1 cellular context compared by ENCODE assay signal in the genomic region with DNA sequence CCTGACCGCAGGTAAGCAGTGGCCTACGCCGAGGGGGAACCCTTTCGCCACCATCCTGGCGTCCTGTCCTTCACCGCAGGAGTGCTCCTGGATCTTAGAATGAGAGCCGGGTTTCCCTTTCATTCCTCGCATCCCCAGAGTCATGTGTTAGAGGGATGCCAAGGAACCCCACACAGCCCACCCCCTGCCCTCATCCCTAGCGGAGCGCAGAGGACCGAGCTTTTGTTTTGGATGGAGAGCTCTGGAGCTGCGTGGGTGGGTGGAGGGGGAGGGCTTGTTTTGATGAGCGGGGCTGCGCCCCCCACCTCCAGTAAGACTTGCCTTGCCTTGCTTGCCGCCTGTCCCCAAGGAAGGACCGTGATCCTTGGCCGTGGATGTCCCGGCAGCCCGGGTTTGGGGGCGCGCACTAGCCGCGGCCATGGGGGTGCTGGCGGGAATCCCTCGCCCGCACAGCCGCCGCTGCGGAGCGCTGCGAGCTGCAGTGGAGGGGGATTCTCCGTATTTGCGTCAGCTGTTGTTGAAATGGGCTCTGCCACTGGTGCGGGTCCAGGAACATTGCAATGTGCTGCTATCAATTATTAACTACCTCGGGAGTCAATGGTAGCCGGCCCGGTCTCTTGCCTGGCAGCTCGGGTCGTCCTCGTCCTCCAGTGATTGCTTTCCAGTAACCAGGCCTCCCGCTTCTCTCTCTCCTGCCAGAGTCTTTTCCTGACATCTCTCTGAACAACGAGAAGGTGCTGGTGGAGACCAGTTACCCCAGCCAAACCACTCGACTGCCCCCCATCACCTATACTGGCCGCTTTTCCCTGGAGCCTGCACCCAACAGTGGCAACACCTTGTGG.
TF ChIP-seq lines count a peak whose summit lies in the region.

No MANE protein-coding gene starts in this region.

TF ChIP-seq in HEK293, 187 proteins besides CTCF, POLR2A, EP300 and RAD21 (continued from another document and continues in another):
- TF ChIP-seq ZNF292 (tag by site-specific recombination; IDR thresholded peaks at IDR 0.05; ENCODE audit: borderline replicate concordance, low read depth): no peak
- no peak for TF ChIP-seq ZSCAN30 (tag by site-specific recombination; IDR thresholded peaks at IDR 0.05)
- TF ChIP-seq, protein P1, sequence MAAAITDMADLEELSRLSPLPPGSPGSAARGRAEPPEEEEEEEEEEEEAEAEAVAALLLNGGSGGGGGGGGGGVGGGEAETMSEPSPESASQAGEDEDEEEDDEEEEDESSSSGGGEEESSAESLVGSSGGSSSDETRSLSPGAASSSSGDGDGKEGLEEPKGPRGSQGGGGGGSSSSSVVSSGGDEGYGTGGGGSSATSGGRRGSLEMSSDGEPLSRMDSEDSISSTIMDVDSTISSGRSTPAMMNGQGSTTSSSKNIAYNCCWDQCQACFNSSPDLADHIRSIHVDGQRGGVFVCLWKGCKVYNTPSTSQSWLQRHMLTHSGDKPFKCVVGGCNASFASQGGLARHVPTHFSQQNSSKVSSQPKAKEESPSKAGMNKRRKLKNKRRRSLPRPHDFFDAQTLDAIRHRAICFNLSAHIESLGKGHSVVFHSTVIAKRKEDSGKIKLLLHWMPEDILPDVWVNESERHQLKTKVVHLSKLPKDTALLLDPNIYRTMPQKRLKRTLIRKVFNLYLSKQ (tag by site-specific recombination; IDR thresholded peaks at IDR 0.05; ENCODE audit: borderline replicate concordance): no peak
- TF ChIP-seq ZNF501 (tag by site-specific recombination; IDR thresholded peaks at IDR 0.05): no peak
- TF ChIP-seq SALL2 (tag by site-specific recombination; IDR thresholded peaks at IDR 0.05; ENCODE audit: borderline replicate concordance): no peak
- TF ChIP-seq GLIS2 (tag by site-specific recombination; IDR thresholded peaks at IDR 0.05): 0 out of 2 replicates have a peak, but pooled peaks have one; percentile 36
- TF ChIP-seq ZNF37A (tag by site-specific recombination; IDR thresholded peaks at IDR 0.05): no peak
- no peak for TF ChIP-seq KLF1 (tag by site-specific recombination; IDR thresholded peaks at IDR 0.05)
- TF ChIP-seq ZBTB1 (tag by site-specific recombination; IDR thresholded peaks at IDR 0.05): no peak
- no peak for TF ChIP-seq ZSCAN23 (tag by site-specific recombination; IDR thresholded peaks at IDR 0.05)
- TF ChIP-seq ZNF133 (tag by site-specific recombination; IDR thresholded peaks at IDR 0.05): no peak
- no peak for TF ChIP-seq ZFP69B (tag by site-specific recombination; IDR thresholded peaks at IDR 0.05)
- TF ChIP-seq, protein P2, sequence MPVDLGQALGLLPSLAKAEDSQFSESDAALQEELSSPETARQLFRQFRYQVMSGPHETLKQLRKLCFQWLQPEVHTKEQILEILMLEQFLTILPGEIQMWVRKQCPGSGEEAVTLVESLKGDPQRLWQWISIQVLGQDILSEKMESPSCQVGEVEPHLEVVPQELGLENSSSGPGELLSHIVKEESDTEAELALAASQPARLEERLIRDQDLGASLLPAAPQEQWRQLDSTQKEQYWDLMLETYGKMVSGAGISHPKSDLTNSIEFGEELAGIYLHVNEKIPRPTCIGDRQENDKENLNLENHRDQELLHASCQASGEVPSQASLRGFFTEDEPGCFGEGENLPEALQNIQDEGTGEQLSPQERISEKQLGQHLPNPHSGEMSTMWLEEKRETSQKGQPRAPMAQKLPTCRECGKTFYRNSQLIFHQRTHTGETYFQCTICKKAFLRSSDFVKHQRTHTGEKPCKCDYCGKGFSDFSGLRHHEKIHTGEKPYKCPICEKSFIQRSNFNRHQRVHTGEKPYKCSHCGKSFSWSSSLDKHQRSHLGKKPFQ (tag by site-specific recombination; IDR thresholded peaks at IDR 0.05): no peak
- no peak for TF ChIP-seq GLIS1 (tag by site-specific recombination; IDR thresholded peaks at IDR 0.05)
- TF ChIP-seq OSR2 (tag by site-specific recombination; IDR thresholded peaks at IDR 0.05): no peak
- TF ChIP-seq ZNF48 (tag by site-specific recombination; IDR thresholded peaks at IDR 0.05): no peak
- TF ChIP-seq, protein P3, sequence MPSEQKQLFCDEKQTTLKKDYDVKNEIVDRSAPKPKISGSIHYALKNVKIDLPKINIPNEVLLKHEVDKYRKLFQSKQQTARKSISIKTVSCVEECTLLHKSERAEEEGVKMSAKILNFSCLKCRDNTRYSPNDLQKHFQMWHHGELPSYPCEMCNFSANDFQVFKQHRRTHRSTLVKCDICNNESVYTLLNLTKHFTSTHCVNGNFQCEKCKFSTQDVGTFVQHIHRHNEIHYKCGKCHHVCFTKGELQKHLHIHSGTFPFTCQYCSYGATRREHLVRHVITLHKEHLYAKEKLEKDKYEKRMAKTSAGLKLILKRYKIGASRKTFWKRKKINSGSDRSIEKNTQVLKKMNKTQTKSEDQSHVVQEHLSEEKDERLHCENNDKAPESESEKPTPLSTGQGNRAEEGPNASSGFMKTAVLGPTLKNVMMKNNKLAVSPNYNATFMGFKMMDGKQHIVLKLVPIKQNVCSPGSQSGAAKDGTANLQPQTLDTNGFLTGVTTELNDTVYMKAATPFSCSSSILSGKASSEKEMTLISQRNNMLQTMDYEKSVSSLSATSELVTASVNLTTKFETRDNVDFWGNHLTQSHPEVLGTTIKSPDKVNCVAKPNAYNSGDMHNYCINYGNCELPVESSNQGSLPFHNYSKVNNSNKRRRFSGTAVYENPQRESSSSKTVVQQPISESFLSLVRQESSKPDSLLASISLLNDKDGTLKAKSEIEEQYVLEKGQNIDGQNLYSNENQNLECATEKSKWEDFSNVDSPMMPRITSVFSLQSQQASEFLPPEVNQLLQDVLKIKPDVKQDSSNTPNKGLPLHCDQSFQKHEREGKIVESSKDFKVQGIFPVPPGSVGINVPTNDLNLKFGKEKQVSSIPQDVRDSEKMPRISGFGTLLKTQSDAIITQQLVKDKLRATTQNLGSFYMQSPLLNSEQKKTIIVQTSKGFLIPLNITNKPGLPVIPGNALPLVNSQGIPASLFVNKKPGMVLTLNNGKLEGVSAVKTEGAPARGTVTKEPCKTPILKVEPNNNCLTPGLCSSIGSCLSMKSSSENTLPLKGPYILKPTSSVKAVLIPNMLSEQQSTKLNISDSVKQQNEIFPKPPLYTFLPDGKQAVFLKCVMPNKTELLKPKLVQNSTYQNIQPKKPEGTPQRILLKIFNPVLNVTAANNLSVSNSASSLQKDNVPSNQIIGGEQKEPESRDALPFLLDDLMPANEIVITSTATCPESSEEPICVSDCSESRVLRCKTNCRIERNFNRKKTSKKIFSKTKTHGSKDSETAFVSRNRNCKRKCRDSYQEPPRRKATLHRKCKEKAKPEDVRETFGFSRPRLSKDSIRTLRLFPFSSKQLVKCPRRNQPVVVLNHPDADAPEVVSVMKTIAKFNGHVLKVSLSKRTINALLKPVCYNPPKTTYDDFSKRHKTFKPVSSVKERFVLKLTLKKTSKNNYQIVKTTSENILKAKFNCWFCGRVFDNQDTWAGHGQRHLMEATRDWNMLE (tag by site-specific recombination; conservative IDR thresholded peaks at IDR 0.05; ENCODE audit: low read depth): no peak
- TF ChIP-seq, protein P4, sequence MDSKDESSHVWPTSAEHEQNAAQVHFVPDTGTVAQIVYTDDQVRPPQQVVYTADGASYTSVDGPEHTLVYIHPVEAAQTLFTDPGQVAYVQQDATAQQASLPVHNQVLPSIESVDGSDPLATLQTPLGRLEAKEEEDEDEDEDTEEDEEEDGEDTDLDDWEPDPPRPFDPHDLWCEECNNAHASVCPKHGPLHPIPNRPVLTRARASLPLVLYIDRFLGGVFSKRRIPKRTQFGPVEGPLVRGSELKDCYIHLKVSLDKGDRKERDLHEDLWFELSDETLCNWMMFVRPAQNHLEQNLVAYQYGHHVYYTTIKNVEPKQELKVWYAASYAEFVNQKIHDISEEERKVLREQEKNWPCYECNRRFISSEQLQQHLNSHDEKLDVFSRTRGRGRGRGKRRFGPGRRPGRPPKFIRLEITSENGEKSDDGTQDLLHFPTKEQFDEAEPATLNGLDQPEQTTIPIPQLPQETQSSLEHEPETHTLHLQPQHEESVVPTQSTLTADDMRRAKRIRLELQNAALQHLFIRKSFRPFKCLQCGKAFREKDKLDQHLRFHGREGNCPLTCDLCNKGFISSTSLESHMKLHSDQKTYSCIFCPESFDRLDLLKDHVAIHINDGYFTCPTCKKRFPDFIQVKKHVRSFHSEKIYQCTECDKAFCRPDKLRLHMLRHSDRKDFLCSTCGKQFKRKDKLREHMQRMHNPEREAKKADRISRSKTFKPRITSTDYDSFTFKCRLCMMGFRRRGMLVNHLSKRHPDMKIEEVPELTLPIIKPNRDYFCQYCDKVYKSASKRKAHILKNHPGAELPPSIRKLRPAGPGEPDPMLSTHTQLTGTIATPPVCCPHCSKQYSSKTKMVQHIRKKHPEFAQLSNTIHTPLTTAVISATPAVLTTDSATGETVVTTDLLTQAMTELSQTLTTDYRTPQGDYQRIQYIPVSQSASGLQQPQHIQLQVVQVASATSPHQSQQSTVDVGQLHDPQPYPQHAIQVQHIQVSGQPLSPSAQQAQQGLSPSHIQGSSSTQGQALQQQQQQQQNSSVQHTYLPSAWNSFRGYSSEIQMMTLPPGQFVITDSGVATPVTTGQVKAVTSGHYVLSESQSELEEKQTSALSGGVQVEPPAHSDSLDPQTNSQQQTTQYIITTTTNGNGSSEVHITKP (tag by site-specific recombination; IDR thresholded peaks at IDR 0.05): no peak
- TF ChIP-seq ZNF341 (tag by site-specific recombination; IDR thresholded peaks at IDR 0.05; ENCODE audit: low read depth): no peak
- TF ChIP-seq, protein P5, sequence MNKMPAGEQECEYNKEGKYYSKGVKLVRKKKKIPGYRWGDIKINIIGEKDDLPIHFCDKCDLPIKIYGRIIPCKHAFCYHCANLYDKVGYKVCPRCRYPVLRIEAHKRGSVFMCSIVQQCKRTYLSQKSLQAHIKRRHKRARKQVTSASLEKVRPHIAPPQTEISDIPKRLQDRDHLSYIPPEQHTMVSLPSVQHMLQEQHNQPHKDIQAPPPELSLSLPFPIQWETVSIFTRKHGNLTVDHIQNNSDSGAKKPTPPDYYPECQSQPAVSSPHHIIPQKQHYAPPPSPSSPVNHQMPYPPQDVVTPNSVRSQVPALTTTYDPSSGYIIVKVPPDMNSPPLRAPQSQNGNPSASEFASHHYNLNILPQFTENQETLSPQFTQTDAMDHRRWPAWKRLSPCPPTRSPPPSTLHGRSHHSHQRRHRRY (tag by site-specific recombination; IDR thresholded peaks at IDR 0.05): 0 out of 2 replicates have a peak, but pooled peaks have one; percentile 19
- TF ChIP-seq ZNF274 (IDR thresholded peaks at IDR 0.05; ENCODE audit: low read length): no peak
- TF ChIP-seq ZNF274 (tag by site-specific recombination; IDR thresholded peaks at IDR 0.05; ENCODE audit: borderline replicate concordance): no peak
- no peak for TF ChIP-seq ZNF394 (tag by site-specific recombination; IDR thresholded peaks at IDR 0.05; ENCODE audit: borderline replicate concordance)
- TF ChIP-seq ZNF596 (tag by site-specific recombination; IDR thresholded peaks at IDR 0.05): no peak
- TF ChIP-seq ZNF623 (tag by site-specific recombination; IDR thresholded peaks at IDR 0.05): no peak
- TF ChIP-seq ZNF426 (tag by site-specific recombination; IDR thresholded peaks at IDR 0.05): no peak
- TF ChIP-seq, protein P6, sequence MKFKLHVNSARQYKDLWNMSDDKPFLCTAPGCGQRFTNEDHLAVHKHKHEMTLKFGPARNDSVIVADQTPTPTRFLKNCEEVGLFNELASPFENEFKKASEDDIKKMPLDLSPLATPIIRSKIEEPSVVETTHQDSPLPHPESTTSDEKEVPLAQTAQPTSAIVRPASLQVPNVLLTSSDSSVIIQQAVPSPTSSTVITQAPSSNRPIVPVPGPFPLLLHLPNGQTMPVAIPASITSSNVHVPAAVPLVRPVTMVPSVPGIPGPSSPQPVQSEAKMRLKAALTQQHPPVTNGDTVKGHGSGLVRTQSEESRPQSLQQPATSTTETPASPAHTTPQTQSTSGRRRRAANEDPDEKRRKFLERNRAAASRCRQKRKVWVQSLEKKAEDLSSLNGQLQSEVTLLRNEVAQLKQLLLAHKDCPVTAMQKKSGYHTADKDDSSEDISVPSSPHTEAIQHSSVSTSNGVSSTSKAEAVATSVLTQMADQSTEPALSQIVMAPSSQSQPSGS (tag by site-specific recombination; IDR thresholded peaks at IDR 0.05; ENCODE audit: low read depth): no peak
- no peak for TF ChIP-seq FEZF1 (tag by site-specific recombination; IDR thresholded peaks at IDR 0.05)
- no peak for TF ChIP-seq ZNF549 (tag by site-specific recombination; IDR thresholded peaks at IDR 0.05)
- TF ChIP-seq, protein P7, sequence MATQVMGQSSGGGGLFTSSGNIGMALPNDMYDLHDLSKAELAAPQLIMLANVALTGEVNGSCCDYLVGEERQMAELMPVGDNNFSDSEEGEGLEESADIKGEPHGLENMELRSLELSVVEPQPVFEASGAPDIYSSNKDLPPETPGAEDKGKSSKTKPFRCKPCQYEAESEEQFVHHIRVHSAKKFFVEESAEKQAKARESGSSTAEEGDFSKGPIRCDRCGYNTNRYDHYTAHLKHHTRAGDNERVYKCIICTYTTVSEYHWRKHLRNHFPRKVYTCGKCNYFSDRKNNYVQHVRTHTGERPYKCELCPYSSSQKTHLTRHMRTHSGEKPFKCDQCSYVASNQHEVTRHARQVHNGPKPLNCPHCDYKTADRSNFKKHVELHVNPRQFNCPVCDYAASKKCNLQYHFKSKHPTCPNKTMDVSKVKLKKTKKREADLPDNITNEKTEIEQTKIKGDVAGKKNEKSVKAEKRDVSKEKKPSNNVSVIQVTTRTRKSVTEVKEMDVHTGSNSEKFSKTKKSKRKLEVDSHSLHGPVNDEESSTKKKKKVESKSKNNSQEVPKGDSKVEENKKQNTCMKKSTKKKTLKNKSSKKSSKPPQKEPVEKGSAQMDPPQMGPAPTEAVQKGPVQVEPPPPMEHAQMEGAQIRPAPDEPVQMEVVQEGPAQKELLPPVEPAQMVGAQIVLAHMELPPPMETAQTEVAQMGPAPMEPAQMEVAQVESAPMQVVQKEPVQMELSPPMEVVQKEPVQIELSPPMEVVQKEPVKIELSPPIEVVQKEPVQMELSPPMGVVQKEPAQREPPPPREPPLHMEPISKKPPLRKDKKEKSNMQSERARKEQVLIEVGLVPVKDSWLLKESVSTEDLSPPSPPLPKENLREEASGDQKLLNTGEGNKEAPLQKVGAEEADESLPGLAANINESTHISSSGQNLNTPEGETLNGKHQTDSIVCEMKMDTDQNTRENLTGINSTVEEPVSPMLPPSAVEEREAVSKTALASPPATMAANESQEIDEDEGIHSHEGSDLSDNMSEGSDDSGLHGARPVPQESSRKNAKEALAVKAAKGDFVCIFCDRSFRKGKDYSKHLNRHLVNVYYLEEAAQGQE (tag by site-specific recombination; IDR thresholded peaks at IDR 0.05): 0 out of 2 replicates have a peak, but pooled peaks have one; percentile 5
- TF ChIP-seq PRDM1 (tag by site-specific recombination; IDR thresholded peaks at IDR 0.05): no peak
- TF ChIP-seq ZIC2 (tag by site-specific recombination; IDR thresholded peaks at IDR 0.05): 0 out of 2 replicates have a peak, but pooled peaks have one; percentile 3
- TF ChIP-seq ZBTB17 (tag by site-specific recombination; IDR thresholded peaks at IDR 0.05): peak; percentile 19; the same call in 1 of the 2 replicates
- TF ChIP-seq SP2 (tag by site-specific recombination; IDR thresholded peaks at IDR 0.05): no peak
- TF ChIP-seq ZNF548 (tag by site-specific recombination; IDR thresholded peaks at IDR 0.05): no peak
